Comparison of ENCODE assay signal across 1 cellular context in the genomic region with DNA sequence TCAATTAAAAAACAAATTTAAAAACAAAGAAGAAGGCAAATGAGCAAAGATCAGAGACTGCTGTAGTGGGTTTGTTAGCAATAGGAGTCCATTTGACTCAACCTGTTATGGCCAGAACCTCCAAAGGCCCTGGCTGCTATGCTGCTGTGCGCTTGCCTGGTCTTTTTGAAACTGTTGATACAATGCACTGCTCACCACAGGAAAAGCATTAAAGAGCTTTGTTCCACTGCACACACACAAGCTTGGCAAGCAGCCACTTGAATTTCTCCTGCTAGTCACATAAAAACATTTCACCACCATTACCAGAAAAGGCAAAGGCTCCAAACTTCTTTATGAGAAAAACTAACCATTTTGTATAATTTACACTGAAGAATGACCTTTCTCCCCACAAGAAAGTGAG.
TF ChIP-seq lines count a peak whose summit lies in the region.

No MANE protein-coding gene starts in this region.

TF ChIP-seq in HEK293, 187 proteins besides CTCF, POLR2A, EP300 and RAD21 (continued from another document):
- TF ChIP-seq ZNF621 (tag by site-specific recombination; IDR thresholded peaks at IDR 0.05) (no peak), ZBTB44 (tag by site-specific recombination; IDR thresholded peaks at IDR 0.05) (peak; percentile 53; the same call in 1 of the 2 replicates), SCRT2 (tag by site-specific recombination; IDR thresholded peaks at IDR 0.05) (0 out of 2 replicates have a peak, but pooled peaks have one; percentile 65), ZIC2 (tag by site-specific recombination; IDR thresholded peaks at IDR 0.05) (peak; percentile 30; the same call in 1 of the 2 replicates)
